In the genomic region with DNA sequence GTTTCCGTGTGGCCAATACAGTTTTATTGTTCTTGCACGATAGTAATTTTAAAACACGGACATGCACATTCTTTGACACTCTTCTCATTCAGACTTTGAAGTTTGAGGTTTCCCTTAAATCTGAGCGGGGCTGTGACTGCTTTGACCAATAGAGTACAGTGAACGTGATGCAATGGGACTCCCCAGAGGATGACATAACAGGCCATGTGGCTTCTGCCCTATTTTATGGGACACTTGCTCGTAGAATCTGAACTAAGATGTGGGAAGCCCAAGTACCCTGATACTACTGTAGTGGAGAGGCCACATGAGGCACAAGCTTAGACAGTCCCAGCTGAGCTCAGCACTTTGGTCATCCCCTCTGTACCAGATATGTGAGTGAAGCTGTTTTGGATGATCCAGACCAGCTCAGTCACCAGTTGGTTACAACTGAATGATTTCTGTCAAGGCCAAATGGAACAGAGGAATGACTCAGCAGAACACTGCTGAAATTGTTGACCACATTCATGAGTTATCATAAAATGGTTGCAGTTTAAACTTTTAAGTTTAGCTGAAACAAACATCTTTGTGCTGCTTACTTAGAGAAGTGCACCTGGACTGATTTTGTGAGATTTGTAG, we compare ENCODE assay signal across 1 cellular context.
TF ChIP-seq lines count a peak whose summit lies in the region.

No MANE protein-coding gene starts in this region.

TF ChIP-seq in K562, 482 proteins besides CTCF, POLR2A, EP300 and RAD21 (continued from another document):
- TF ChIP-seq XRCC5 (IDR thresholded peaks at IDR 0.05; ENCODE audit: low read depth, low read length), result no peak
- no peak for TF ChIP-seq ZNF507 (tag; conservative IDR thresholded peaks at IDR 0.05)
- peak; percentile 91 for TF ChIP-seq NFE2L1 (tag; IDR thresholded peaks at IDR 0.05; ENCODE audit: borderline replicate concordance, low read depth)
- no peak for TF ChIP-seq SREBF1 (IDR thresholded peaks at IDR 0.05; ENCODE audit: borderline replicate concordance, low read depth, low read length)
- TF ChIP-seq MEIS2 (IDR thresholded peaks at IDR 0.05; ENCODE audit: partially characterized antibody), result no peak
- TF ChIP-seq CEBPB (tag; IDR thresholded peaks at IDR 0.05), result peak; percentile 42
- no peak for TF ChIP-seq NBN (IDR thresholded peaks at IDR 0.05; ENCODE audit: low read depth)
- no peak for TF ChIP-seq LEF1 (IDR thresholded peaks at IDR 0.05)
- no peak for TF ChIP-seq ZNF707 (CRISPR knock-in tag; conservative IDR thresholded peaks at IDR 0.05)
- TF ChIP-seq C11orf30 (IDR thresholded peaks at IDR 0.05; ENCODE audit: low read depth), result peak; percentile 83
- TF ChIP-seq SMARCE1 (IDR thresholded peaks at IDR 0.05), result no peak
- no peak for TF ChIP-seq ZNF197 (CRISPR knock-in tag; IDR thresholded peaks at IDR 0.05; ENCODE audit: low read depth)
- no peak for TF ChIP-seq THRAP3 (IDR thresholded peaks at IDR 0.05; ENCODE audit: borderline replicate concordance)
- no peak for TF ChIP-seq SP1 (CRISPR knock-in tag; IDR thresholded peaks at IDR 0.05)
- no peak for TF ChIP-seq CCNT2 (IDR thresholded peaks at IDR 0.05; ENCODE audit: borderline replicate concordance, extremely low read depth, insufficient read length, low read depth, low read length)
- TF ChIP-seq NCOA4 (IDR thresholded peaks at IDR 0.05; ENCODE audit: partially characterized antibody), result no peak
- TF ChIP-seq ZFP30 (CRISPR knock-in tag; IDR thresholded peaks at IDR 0.05; ENCODE audit: borderline replicate concordance), result no peak
- no peak for TF ChIP-seq RCOR1 (IDR thresholded peaks at IDR 0.05; ENCODE audit: borderline replicate concordance in 1 of 2, low read depth in 2 of 2, low read length in 2 of 2)
- TF ChIP-seq POLR2H (tag; IDR thresholded peaks at IDR 0.05; ENCODE audit: low read depth), result no peak
- TF ChIP-seq, protein P1, sequence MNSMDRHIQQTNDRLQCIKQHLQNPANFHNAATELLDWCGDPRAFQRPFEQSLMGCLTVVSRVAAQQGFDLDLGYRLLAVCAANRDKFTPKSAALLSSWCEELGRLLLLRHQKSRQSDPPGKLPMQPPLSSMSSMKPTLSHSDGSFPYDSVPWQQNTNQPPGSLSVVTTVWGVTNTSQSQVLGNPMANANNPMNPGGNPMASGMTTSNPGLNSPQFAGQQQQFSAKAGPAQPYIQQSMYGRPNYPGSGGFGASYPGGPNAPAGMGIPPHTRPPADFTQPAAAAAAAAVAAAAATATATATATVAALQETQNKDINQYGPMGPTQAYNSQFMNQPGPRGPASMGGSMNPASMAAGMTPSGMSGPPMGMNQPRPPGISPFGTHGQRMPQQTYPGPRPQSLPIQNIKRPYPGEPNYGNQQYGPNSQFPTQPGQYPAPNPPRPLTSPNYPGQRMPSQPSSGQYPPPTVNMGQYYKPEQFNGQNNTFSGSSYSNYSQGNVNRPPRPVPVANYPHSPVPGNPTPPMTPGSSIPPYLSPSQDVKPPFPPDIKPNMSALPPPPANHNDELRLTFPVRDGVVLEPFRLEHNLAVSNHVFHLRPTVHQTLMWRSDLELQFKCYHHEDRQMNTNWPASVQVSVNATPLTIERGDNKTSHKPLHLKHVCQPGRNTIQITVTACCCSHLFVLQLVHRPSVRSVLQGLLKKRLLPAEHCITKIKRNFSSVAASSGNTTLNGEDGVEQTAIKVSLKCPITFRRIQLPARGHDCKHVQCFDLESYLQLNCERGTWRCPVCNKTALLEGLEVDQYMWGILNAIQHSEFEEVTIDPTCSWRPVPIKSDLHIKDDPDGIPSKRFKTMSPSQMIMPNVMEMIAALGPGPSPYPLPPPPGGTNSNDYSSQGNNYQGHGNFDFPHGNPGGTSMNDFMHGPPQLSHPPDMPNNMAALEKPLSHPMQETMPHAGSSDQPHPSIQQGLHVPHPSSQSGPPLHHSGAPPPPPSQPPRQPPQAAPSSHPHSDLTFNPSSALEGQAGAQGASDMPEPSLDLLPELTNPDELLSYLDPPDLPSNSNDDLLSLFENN (IDR thresholded peaks at IDR 0.05; ENCODE audit: low read depth in 2 of 2, low read length in 2 of 2), result no peak
- TF ChIP-seq FOXA3 (CRISPR knock-in tag; conservative IDR thresholded peaks at IDR 0.05 in 1 of 2, IDR thresholded peaks at IDR 0.05 in 1 of 2), result no peak
- TF ChIP-seq, protein P2, sequence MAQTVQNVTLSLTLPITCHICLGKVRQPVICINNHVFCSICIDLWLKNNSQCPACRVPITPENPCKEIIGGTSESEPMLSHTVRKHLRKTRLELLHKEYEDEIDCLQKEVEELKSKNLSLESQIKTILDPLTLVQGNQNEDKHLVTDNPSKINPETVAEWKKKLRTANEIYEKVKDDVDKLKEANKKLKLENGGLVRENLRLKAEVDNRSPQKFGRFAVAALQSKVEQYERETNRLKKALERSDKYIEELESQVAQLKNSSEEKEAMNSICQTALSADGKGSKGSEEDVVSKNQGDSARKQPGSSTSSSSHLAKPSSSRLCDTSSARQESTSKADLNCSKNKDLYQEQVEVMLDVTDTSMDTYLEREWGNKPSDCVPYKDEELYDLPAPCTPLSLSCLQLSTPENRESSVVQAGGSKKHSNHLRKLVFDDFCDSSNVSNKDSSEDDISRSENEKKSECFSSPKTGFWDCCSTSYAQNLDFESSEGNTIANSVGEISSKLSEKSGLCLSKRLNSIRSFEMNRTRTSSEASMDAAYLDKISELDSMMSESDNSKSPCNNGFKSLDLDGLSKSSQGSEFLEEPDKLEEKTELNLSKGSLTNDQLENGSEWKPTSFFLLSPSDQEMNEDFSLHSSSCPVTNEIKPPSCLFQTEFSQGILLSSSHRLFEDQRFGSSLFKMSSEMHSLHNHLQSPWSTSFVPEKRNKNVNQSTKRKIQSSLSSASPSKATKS (CRISPR knock-in tag; IDR thresholded peaks at IDR 0.05), result no peak
- peak; percentile 43; the same call in 1 of the 2 replicates for TF ChIP-seq ZBTB17 (CRISPR knock-in tag; IDR thresholded peaks at IDR 0.05)
- TF ChIP-seq, protein P3, sequence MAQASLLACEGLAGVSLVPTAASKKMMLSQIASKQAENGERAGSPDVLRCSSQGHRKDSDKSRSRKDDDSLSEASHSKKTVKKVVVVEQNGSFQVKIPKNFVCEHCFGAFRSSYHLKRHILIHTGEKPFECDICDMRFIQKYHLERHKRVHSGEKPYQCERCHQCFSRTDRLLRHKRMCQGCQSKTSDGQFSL (CRISPR knock-in tag; IDR thresholded peaks at IDR 0.05), result no peak
- TF ChIP-seq, protein P3 (tag; IDR thresholded peaks at IDR 0.05), result no peak
- TF ChIP-seq CBX5 (IDR thresholded peaks at IDR 0.05; ENCODE audit: borderline replicate concordance, low read depth), result no peak
- no peak for TF ChIP-seq GTF2E2 (tag; IDR thresholded peaks at IDR 0.05)
- no peak for TF ChIP-seq MEF2A (IDR thresholded peaks at IDR 0.05; ENCODE audit: control insufficient read depth, low read depth, low read length)
- TF ChIP-seq, protein P4, sequence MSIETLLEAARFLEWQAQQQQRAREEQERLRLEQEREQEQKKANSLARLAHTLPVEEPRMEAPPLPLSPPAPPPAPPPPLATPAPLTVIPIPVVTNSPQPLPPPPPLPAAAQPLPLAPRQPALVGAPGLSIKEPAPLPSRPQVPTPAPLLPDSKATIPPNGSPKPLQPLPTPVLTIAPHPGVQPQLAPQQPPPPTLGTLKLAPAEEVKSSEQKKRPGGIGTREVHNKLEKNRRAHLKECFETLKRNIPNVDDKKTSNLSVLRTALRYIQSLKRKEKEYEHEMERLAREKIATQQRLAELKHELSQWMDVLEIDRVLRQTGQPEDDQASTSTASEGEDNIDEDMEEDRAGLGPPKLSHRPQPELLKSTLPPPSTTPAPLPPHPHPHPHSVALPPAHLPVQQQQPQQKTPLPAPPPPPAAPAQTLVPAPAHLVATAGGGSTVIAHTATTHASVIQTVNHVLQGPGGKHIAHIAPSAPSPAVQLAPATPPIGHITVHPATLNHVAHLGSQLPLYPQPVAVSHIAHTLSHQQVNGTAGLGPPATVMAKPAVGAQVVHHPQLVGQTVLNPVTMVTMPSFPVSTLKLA (conservative IDR thresholded peaks at IDR 0.05), result no peak
- TF ChIP-seq, protein P5, sequence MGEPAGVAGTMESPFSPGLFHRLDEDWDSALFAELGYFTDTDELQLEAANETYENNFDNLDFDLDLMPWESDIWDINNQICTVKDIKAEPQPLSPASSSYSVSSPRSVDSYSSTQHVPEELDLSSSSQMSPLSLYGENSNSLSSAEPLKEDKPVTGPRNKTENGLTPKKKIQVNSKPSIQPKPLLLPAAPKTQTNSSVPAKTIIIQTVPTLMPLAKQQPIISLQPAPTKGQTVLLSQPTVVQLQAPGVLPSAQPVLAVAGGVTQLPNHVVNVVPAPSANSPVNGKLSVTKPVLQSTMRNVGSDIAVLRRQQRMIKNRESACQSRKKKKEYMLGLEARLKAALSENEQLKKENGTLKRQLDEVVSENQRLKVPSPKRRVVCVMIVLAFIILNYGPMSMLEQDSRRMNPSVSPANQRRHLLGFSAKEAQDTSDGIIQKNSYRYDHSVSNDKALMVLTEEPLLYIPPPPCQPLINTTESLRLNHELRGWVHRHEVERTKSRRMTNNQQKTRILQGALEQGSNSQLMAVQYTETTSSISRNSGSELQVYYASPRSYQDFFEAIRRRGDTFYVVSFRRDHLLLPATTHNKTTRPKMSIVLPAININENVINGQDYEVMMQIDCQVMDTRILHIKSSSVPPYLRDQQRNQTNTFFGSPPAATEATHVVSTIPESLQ (CRISPR knock-in tag; IDR thresholded peaks at IDR 0.05), result no peak
- TF ChIP-seq RB1 (IDR thresholded peaks at IDR 0.05; ENCODE audit: low read depth), result no peak
- no peak for TF ChIP-seq CBFB (CRISPR knock-in tag; IDR thresholded peaks at IDR 0.05)
- TF ChIP-seq, protein P6, sequence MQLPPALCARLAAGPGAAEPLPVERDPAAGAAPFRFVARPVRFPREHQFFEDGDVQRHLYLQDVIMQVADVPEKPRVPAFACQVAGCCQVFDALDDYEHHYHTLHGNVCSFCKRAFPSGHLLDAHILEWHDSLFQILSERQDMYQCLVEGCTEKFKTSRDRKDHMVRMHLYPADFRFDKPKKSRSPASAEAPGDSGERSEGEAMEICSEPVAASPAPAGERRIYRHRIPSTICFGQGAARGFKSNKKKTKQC (CRISPR knock-in tag; IDR thresholded peaks at IDR 0.05), result no peak
- TF ChIP-seq TCF7L2 (IDR thresholded peaks at IDR 0.05; ENCODE audit: low read depth, low read length), result no peak
- no peak for TF ChIP-seq SOX6 (IDR thresholded peaks at IDR 0.05)
- TF ChIP-seq ZFX (CRISPR knock-in tag; IDR thresholded peaks at IDR 0.05), result no peak
- TF ChIP-seq TAL1 (IDR thresholded peaks at IDR 0.05), result no peak
- TF ChIP-seq TAF1 (IDR thresholded peaks at IDR 0.05; ENCODE audit: control insufficient read depth, extremely low read depth, insufficient read depth, low read length, severe bottlenecking), result no peak
- TF ChIP-seq SNIP1 (IDR thresholded peaks at IDR 0.05; ENCODE audit: low read depth), result no peak
- no peak for TF ChIP-seq U2AF2 (optimal IDR thresholded peaks at IDR 0.05; ENCODE audit: low read depth, low read length)
- TF ChIP-seq MAFG (tag; conservative IDR thresholded peaks at IDR 0.05), result peak; percentile 94
- no peak for TF ChIP-seq ZNF830 (CRISPR knock-in tag; IDR thresholded peaks at IDR 0.05)
- no peak for TF ChIP-seq ZNF354B (CRISPR knock-in tag; IDR thresholded peaks at IDR 0.05)
- TF ChIP-seq TAF7 (tag; IDR thresholded peaks at IDR 0.05), result no peak
- no peak for TF ChIP-seq ZNF121 (CRISPR knock-in tag; conservative IDR thresholded peaks at IDR 0.05)
